Comparison of ENCODE assay signal across 26 cellular contexts in genomic region chr7:98594348-98594747, GRCh38.
"Had no signal": no experiment of that assay in that cellular context is flagged by ENCODE, and none has a peak within 500 bp of the region (broad histone marks: within the 10 kb centered on the region; RNA-seq: fewer than 3 reads in every experiment).

No MANE protein-coding gene starts in this region.

- H3K9me3 ChIP-seq: stomach, suprapubic skin, testis, thoracic aorta, thyroid gland, tibial artery, tibial nerve, transverse colon, upper lobe of left lung, upper lobe of right lung, uterus, vagina had no signal

- H3K27ac ChIP-seq: stomach, suprapubic skin, testis, thoracic aorta, thyroid gland, tibial artery, tibial nerve, transverse colon, upper lobe of left lung, upper lobe of right lung, uterus, vagina had no signal

- DNase-seq: stimulated activated CD4-positive, alpha-beta T cell treated with anti-CD3 and anti-CD28 coated beads, Interleukin-2, amount 100 ng/mL, for 48 hours; stimulated activated CD4-positive, alpha-beta T cell treated with anti-CD3 and anti-CD28 coated beads, Interleukin-4, amount 100 ng/mL, for 1 hour; stimulated activated CD4-positive, alpha-beta T cell treated with anti-CD3 and anti-CD28 coated beads, Interleukin-4, amount 100 ng/mL, for 24 hours; stimulated activated CD4-positive, alpha-beta T cell treated with anti-CD3 and anti-CD28 coated beads, Interleukin-4, amount 100 ng/mL, for 4 hours; stimulated activated CD8-positive, alpha-beta memory T cell treated with anti-CD3 and anti-CD28 coated beads, Interleukin-4, amount 100 ng/mL, for 48 hours; stimulated activated naive B cell treated with anti-CD40 and anti-IgM and Interleukin-4, amounts not matched to agents 10 μg/mL and 1 μg/mL and 100 μg/mL, for 72 hours; stimulated activated naive CD4-positive, alpha-beta T cell; stimulated activated naive CD4-positive, alpha-beta T cell treated with Interleukin-2 at 50 U/mL for 16 hours; stimulated activated naive CD8-positive, alpha-beta T cell treated with anti-CD3 and anti-CD28 coated beads, Interleukin-15, amount 100 ng/mL, for 72 hours; stimulated activated naive CD8-positive, alpha-beta T cell treated with anti-CD3 and anti-CD28 coated beads, Interleukin-15, Interleukin-2, amounts not matched to agents 100 U/mL and 50 U/mL, for 24 hours; stomach; substantia nigra; testis; thyroid gland; tibial artery; transverse colon; trophoblast cell; upper lobe of left lung; upper lobe of right lung; uterus had no signal

- ATAC-seq: stimulated activated effector memory CD8-positive, alpha-beta T cell treated with anti-CD3 and anti-CD28 coated beads, Interleukin-12 subunit alpha, Interleukin-12 subunit beta, amount 100 ng/mL, for 72 hours; stimulated activated memory B cell treated with anti-CD40 and anti-IgM and Interleukin-4, amounts not matched to agents 10 μg/mL and 1 μg/mL and 100 μg/mL, for 72 hours; stimulated activated naive B cell treated with anti-CD40 and anti-IgM and Interleukin-4, amounts not matched to agents 10 μg/mL and 1 μg/mL and 100 μg/mL, for 72 hours; stimulated activated naive CD8-positive, alpha-beta T cell treated with anti-CD3 and anti-CD28 coated beads, Interleukin-15, amount 100 ng/mL, for 72 hours; stimulated activated naive CD8-positive, alpha-beta T cell treated with anti-CD3 and anti-CD28 coated beads, Interleukin-15, Interleukin-2, amounts not matched to agents 100 U/mL and 50 U/mL, for 24 hours; upper lobe of right lung had no signal

- H3K27me3 ChIP-seq: suprapubic skin, testis, thyroid gland, tibial nerve, transverse colon, upper lobe of left lung, upper lobe of right lung, uterus, vagina had no signal

- H3K36me3 ChIP-seq: stomach, suprapubic skin, thoracic aorta, thyroid gland, tibial artery, tibial nerve, transverse colon, upper lobe of left lung, upper lobe of right lung, uterus, vagina had no signal

- H3K4me1 ChIP-seq: stomach, suprapubic skin, testis, thyroid gland, tibial artery, tibial nerve, transverse colon, upper lobe of left lung, upper lobe of right lung, uterus, vagina had no signal

- H3K4me3 ChIP-seq: stomach, suprapubic skin, testis, thoracic aorta, thyroid gland, tibial artery, tibial nerve, transverse colon, upper lobe of left lung, upper lobe of right lung, uterus, vagina had no signal
